31 cellular contexts compared by ENCODE assay signal in genomic region chr10:81071087-81071796, GRCh38.
"Had no signal": no experiment of that assay in that cellular context is flagged by ENCODE, and none has a peak within 500 bp of the region (broad histone marks: within the 10 kb centered on the region; RNA-seq: fewer than 3 reads in every experiment).

No MANE protein-coding gene starts in this region.

- H2AFZ ChIP-seq: neural progenitor cell, parathyroid adenoma had no signal

- H3K27me3 ChIP-seq: neural progenitor cell, ovary, spleen, suprapubic skin, testis, tibial artery, transverse colon, upper lobe of right lung, uterus had no signal

- H3K36me3 ChIP-seq: neural progenitor cell, ovary, spleen, suprapubic skin, tibial artery, transverse colon, upper lobe of right lung, uterus had no signal

- H3K4me2 ChIP-seq: neural progenitor cell, smooth muscle cell had no signal

- DNase-seq: natural killer cell; occipital lobe; ovary; posterior cingulate gyrus; psoas muscle; right cardiac atrium; spleen; stimulated activated CD4-positive, alpha-beta T cell treated with anti-CD3 and anti-CD28 coated beads, Interleukin-12 subunit alpha, Interleukin-12 subunit beta, amount 100 ng/mL, for 4 hours; stimulated activated CD4-positive, alpha-beta T cell treated with anti-CD3 and anti-CD28 coated beads, Interleukin-1b, Interleukin-23, amount 100 ng/mL, for 48 hours; stimulated activated CD4-positive, alpha-beta T cell treated with anti-CD3 and anti-CD28 coated beads, Interleukin-4, amount 100 ng/mL, for 1 hour; stimulated activated CD4-positive, alpha-beta T cell treated with anti-CD3 and anti-CD28 coated beads, Interleukin-4, amount 100 ng/mL, for 4 hours; stimulated activated CD8-positive, alpha-beta memory T cell treated with anti-CD3 and anti-CD28 coated beads, Interleukin-4, amount 100 ng/mL, for 48 hours; stimulated activated naive CD4-positive, alpha-beta T cell; stimulated activated naive CD8-positive, alpha-beta T cell treated with anti-CD3 and anti-CD28 coated beads, Interleukin-15, amount 100 ng/mL, for 72 hours; stimulated activated naive CD8-positive, alpha-beta T cell treated with anti-CD3 and anti-CD28 coated beads, Interleukin-15, Interleukin-2, amounts not matched to agents 100 U/mL and 50 U/mL, for 24 hours; substantia nigra; testis; tibial artery; transverse colon; upper lobe of right lung; uterus had no signal

- H3K4me1 Mint-ChIP-seq: natural killer cell; nephron; neural progenitor cell; stimulated activated memory B cell treated with anti-CD40 and anti-IgM and Interleukin-4, amounts not matched to agents 10 μg/mL and 1 μg/mL and 100 μg/mL, for 72 hours; stimulated activated naive CD8-positive, alpha-beta T cell treated with anti-CD3 and anti-CD28 coated beads, Interleukin-15, amount 100 ng/mL, for 72 hours had no signal

- H3K4me3 ChIP-seq: neural progenitor cell, ovary, psoas muscle, skin epidermis, smooth muscle cell, spleen, suprapubic skin, testis, tibial artery, transverse colon, upper lobe of right lung, uterus had no signal

- H3K4me3 Mint-ChIP-seq: natural killer cell; nephron; neural progenitor cell; stimulated activated memory B cell treated with anti-CD40 and anti-IgM and Interleukin-4, amounts not matched to agents 10 μg/mL and 1 μg/mL and 100 μg/mL, for 72 hours; stimulated activated naive CD8-positive, alpha-beta T cell treated with anti-CD3 and anti-CD28 coated beads, Interleukin-15, amount 100 ng/mL, for 72 hours; type B pancreatic cell had no signal

- H3K27ac Mint-ChIP-seq: natural killer cell; nephron; neural progenitor cell; progenitor cell of endocrine pancreas; stimulated activated memory B cell treated with anti-CD40 and anti-IgM and Interleukin-4, amounts not matched to agents 10 μg/mL and 1 μg/mL and 100 μg/mL, for 72 hours; stimulated activated naive CD8-positive, alpha-beta T cell treated with anti-CD3 and anti-CD28 coated beads, Interleukin-15, amount 100 ng/mL, for 72 hours; type B pancreatic cell had no signal

- H3K9me3 ChIP-seq: ovary, psoas muscle, spleen, suprapubic skin, testis, tibial artery, transverse colon, upper lobe of right lung, uterus had no signal

- H3K36me3 Mint-ChIP-seq: natural killer cell; neural progenitor cell; stimulated activated memory B cell treated with anti-CD40 and anti-IgM and Interleukin-4, amounts not matched to agents 10 μg/mL and 1 μg/mL and 100 μg/mL, for 72 hours; type B pancreatic cell had no signal

- H3K27me3 Mint-ChIP-seq: progenitor cell of endocrine pancreas; stimulated activated memory B cell treated with anti-CD40 and anti-IgM and Interleukin-4, amounts not matched to agents 10 μg/mL and 1 μg/mL and 100 μg/mL, for 72 hours; stimulated activated naive CD8-positive, alpha-beta T cell treated with anti-CD3 and anti-CD28 coated beads, Interleukin-15, amount 100 ng/mL, for 72 hours; type B pancreatic cell had no signal

- H3K9ac ChIP-seq: neural progenitor cell, parathyroid adenoma had no signal

- H3K4me1 ChIP-seq: neural progenitor cell, parathyroid adenoma, psoas muscle, spleen, suprapubic skin, testis, tibial artery, transverse colon, upper lobe of right lung, uterus had no signal

- H3K27ac ChIP-seq: neural progenitor cell, ovary, parathyroid adenoma, psoas muscle, skin epidermis, spleen, suprapubic skin, testis, tibial artery, transverse colon, upper lobe of right lung, uterus had no signal

- H3K79me2 ChIP-seq: parathyroid adenoma had no signal

- ATAC-seq: natural killer cell; psoas muscle; right cardiac atrium; sciatic nerve; stimulated activated memory B cell treated with anti-CD40 and anti-IgM and Interleukin-4, amounts not matched to agents 10 μg/mL and 1 μg/mL and 100 μg/mL, for 72 hours; stimulated activated naive CD8-positive, alpha-beta T cell treated with anti-CD3 and anti-CD28 coated beads, Interleukin-15, amount 100 ng/mL, for 72 hours; stimulated activated naive CD8-positive, alpha-beta T cell treated with anti-CD3 and anti-CD28 coated beads, Interleukin-15, Interleukin-2, amounts not matched to agents 100 U/mL and 50 U/mL, for 24 hours; upper lobe of right lung had no signal

- H3K9me3 Mint-ChIP-seq: nephron, neural progenitor cell, type B pancreatic cell had no signal
